In genomic region chr10:75209325-75210192, GRCh38 we compare ENCODE assay signal across 8 cellular contexts. TPM values are rescaled to one million over a fixed set of nuclear protein-coding genes. Genes with fewer than 3 reads are reported as not detected.
A peak's percentile ranks its signal among the peaks of the same experiment; 100 is the strongest.
DNase-seq lines count a peak whose midpoint lies in the region; ATAC-seq and TF ChIP-seq lines count a peak whose summit lies in the region.

No MANE protein-coding gene starts in this region.

- H3K36me3 Mint-ChIP-seq in activated CD8-positive, alpha-beta memory T cell treated with anti-CD3 and anti-CD28 coated beads, Interleukin-2, amount 10 ng/mL, durations not matched to agents 7 days and 5 days = peaks cover 20% of the 10 kb centered on the region

- peak; percentile 73 for ATAC-seq in GM18511 (IDR thresholded peaks at IDR 0.05; ENCODE audit: unreplicated experiment)
- ATAC-seq in HG03025 (IDR thresholded peaks at IDR 0.05; ENCODE audit: low FRiP score, unreplicated experiment) = peak; percentile 45
- peak; percentile 75 for ATAC-seq in activated CD8-positive, alpha-beta memory T cell treated with anti-CD3 and anti-CD28 coated beads, Interleukin-2, amount 10 ng/mL, durations not matched to agents 7 days and 5 days

- in situ Hi-C loops in ACHN (cut with HindIII; ENCODE audit: low pct_ligation_motif_present, low pct_unique_long_range_greater_than_20kb, low sequenced_read_pairs) = no loop called here

- TF ChIP-seq CTCF in epithelial cell of esophagus (IDR thresholded peaks at IDR 0.05; ENCODE audit: insufficient read depth, low read depth, low read length, missing control alignments) = no peak

- peak overlapping the region; percentile 80 for H3K4me3 ChIP-seq in epithelial cell of esophagus (ENCODE audit: low read length)

- H3K4me1 Mint-ChIP-seq in activated CD8-positive, alpha-beta memory T cell treated with anti-CD3 and anti-CD28 coated beads, Interleukin-2, amount 10 ng/mL, durations not matched to agents 7 days and 5 days = peaks cover 44% of the 10 kb centered on the region

- H3K4me3 Mint-ChIP-seq in activated CD8-positive, alpha-beta memory T cell treated with anti-CD3 and anti-CD28 coated beads, Interleukin-2, amount 10 ng/mL, durations not matched to agents 7 days and 5 days = peak overlapping the region; percentile 97

- CTCF ChIA-PET in activated CD8-positive, alpha-beta memory T cell treated with anti-CD3 and anti-CD28 coated beads, Interleukin-2, amount 10 ng/mL, durations not matched to agents 7 days and 5 days (lab: Charles Lee) = interaction anchor here (0.6 to 4.6 kb wide), 13 partner anchors 11 to 1076 kb away, joined by 3 to 70 read pairs (median 6); partner anchors contain the start of genes ADK, AP3M1 and COMTD1

- H3K27me3 Mint-ChIP-seq in activated CD8-positive, alpha-beta memory T cell treated with anti-CD3 and anti-CD28 coated beads, Interleukin-2, amount 10 ng/mL, durations not matched to agents 7 days and 5 days = no peaks in the 10 kb centered on the region

- DNase-seq in ACHN (peak; percentile 72), NCI-H510A treated with DMSO at 0.1 percent for 48 hours (lab: John Stamatoyannopoulos, UW) (peak; percentile 66), epithelial cell of esophagus (ENCODE audit: low read depth) (peak; percentile 65), mucosa of gallbladder (ENCODE audit: low spot score) (peak; percentile 74)
- peak; percentile 88 for DNase-seq in activated CD8-positive, alpha-beta memory T cell treated with anti-CD3 and anti-CD28 coated beads, Interleukin-2, amount 10 ng/mL, durations not matched to agents 7 days and 5 days
- peak; percentile 47 to 49 for DNase-seq in stimulated activated CD8-positive, alpha-beta memory T cell treated with anti-CD3 and anti-CD28 coated beads, Interleukin-7, amount 100 ng/mL, for 1 hour (ENCODE audit: low read depth in 2 of 2)

- peak overlapping the region; percentile 100 for H3K27ac Mint-ChIP-seq in activated CD8-positive, alpha-beta memory T cell treated with anti-CD3 and anti-CD28 coated beads, Interleukin-2, amount 10 ng/mL, durations not matched to agents 7 days and 5 days

- no peaks in the 10 kb centered on the region for H3K9me3 Mint-ChIP-seq in activated CD8-positive, alpha-beta memory T cell treated with anti-CD3 and anti-CD28 coated beads, Interleukin-2, amount 10 ng/mL, durations not matched to agents 7 days and 5 days (ENCODE audit: low read depth)

RNA-seq across cellular contexts. Expression of gene VDAC2, which starts 1.0 kb away (rescaled TPM):
- 100 to 1,000 TPM; 136 to 156 TPM for total RNA-seq in activated CD8-positive, alpha-beta memory T cell treated with anti-CD3 and anti-CD28 coated beads, Interleukin-2, amount 10 ng/mL, durations not matched to agents 7 days and 5 days
- 152 TPM for total RNA-seq in mucosa of gallbladder

RNA-seq across cellular contexts. Expression of gene COMTD1, which starts 26.2 kb away (rescaled TPM):
- total RNA-seq in activated CD8-positive, alpha-beta memory T cell treated with anti-CD3 and anti-CD28 coated beads, Interleukin-2, amount 10 ng/mL, durations not matched to agents 7 days and 5 days = 10 to 100 TPM; 39.8 to 43.2 TPM
- 20.0 TPM for total RNA-seq in mucosa of gallbladder

Comparison
In these comparisons a context has a peak if more than half of its experiments do, and no peak if none do; other contexts are left out.
1. Peak in every context shown above with its lines: DNase-seq, ATAC-seq and H3K4me3 ChIP-seq.